ENCODE assay signal across 8 cellular contexts in genomic region chr17:81712468-81713003, GRCh38. TPM values are rescaled to one million over a fixed set of nuclear protein-coding genes. Genes with fewer than 3 reads are reported as not detected.
DNase-seq lines count a peak whose midpoint lies in the region; ATAC-seq, FAIRE-seq and TF ChIP-seq lines count a peak whose summit lies in the region.

No MANE protein-coding gene starts in this region.

- peak; percentile 14 for ATAC-seq in HG03280 (IDR thresholded peaks at IDR 0.05; ENCODE audit: unreplicated experiment)

- H3K4ac ChIP-seq in trophoblast cell (ENCODE audit: low read depth, low read length), result peak overlapping the region; percentile 30

- H3K14ac ChIP-seq in trophoblast cell (ENCODE audit: low read length), result peak overlapping the region; percentile 64

- H3K4me3 Mint-ChIP-seq in glutamatergic neuron (ENCODE audit: unreplicated experiment), result peak overlapping the region; percentile 95

- H3K9ac ChIP-seq in trophoblast cell (ENCODE audit: low read length), result peak overlapping the region; percentile 73

- H3K4me3 ChIP-seq in AG04449 (ENCODE audit: low read depth, low read length) (peak overlapping the region; percentile 67), GM12865 (ENCODE audit: low read depth, low read length) (peak overlapping the region; percentile 80), trophoblast cell (ENCODE audit: low read depth, low read length) (peak overlapping the region; percentile 83)

- peaks cover 18 to 27% of the 10 kb centered on the region in 2 experiments for H3K36me3 ChIP-seq in trophoblast cell (ENCODE audit: control insufficient read depth in 1 of 2, insufficient read depth in 2 of 2, low read length in 2 of 2)

- H3K79me2 ChIP-seq in trophoblast cell (ENCODE audit: control insufficient read depth, insufficient read depth, low read length, poor library complexity), result peaks cover 5% of the 10 kb centered on the region

- peaks cover 10% of the 10 kb centered on the region for H3K4me1 Mint-ChIP-seq in glutamatergic neuron (ENCODE audit: low read depth, unreplicated experiment)

- H3K9me3 ChIP-seq in trophoblast cell (ENCODE audit: insufficient read depth, low read depth, low read length), result peaks cover 2% of the 10 kb centered on the region

- peaks cover 4% of the 10 kb centered on the region for H3K79me1 ChIP-seq in trophoblast cell (ENCODE audit: low read length)

- TF ChIP-seq CTCF in AG04449 (IDR thresholded peaks at IDR 0.05; ENCODE audit: insufficient read depth, low read length, missing control alignments) (peak; percentile 35), GM12865 (IDR thresholded peaks at IDR 0.05; ENCODE audit: insufficient read depth, low read depth, low read length, missing control alignments) (peak; percentile 14), glutamatergic neuron (IDR thresholded peaks at IDR 0.05; ENCODE audit: partially characterized antibody, unreplicated experiment) (no peak), D721Med (IDR thresholded peaks at IDR 0.05; ENCODE audit: insufficient read depth, missing control alignments) (no peak)

- no peak overlapping the region for H3K23ac ChIP-seq in trophoblast cell (ENCODE audit: low read length)

- peak overlapping the region; percentile 68 for H3K18ac ChIP-seq in trophoblast cell (ENCODE audit: low read length)

- DNase-seq in AG04449 (ENCODE audit: low read depth, low spot score) (no peak), GM12865 (ENCODE audit: low read depth) (no peak), UCSD-AML1 (lab: John Stamatoyannopoulos, UW; ENCODE audit: unreplicated experiment) (peak; percentile 44), glutamatergic neuron (peak; percentile 68), trophoblast cell (no peak), D721Med (ENCODE audit: insufficient read length, low spot score) (no peak)
- DNase-seq in activated effector memory CD4-positive, alpha-beta T cell treated with anti-CD3 and anti-CD28 coated beads, Interleukin-2, amount 50 U/mL, for 16 hours, result no peak

- peak overlapping the region; percentile 34 for H4K91ac ChIP-seq in trophoblast cell (ENCODE audit: low read depth, low read length)

- peak overlapping the region; percentile 76 for H2AFZ ChIP-seq in trophoblast cell (ENCODE audit: insufficient read depth, low read length, poor library complexity)

- no peak for FAIRE-seq in D721Med (lab: Jason Lieb, UNC)

- CTCF ChIA-PET in AG04449 (lab: Yijun Ruan, JAX), result interaction anchor here (0.7 to 1.4 kb wide), 7 partner anchors 8 to 151 kb away, joined by 3 to 4 read pairs (median 3); partner anchors contain the start of genes ARL16 and HGS

- peak overlapping the region; percentile 66 for H4K8ac ChIP-seq in trophoblast cell (ENCODE audit: low read depth, low read length)

- H3K27me3 ChIP-seq in trophoblast cell (ENCODE audit: insufficient read depth, low read length), result no peaks in the 10 kb centered on the region

- peak overlapping the region; percentile 31 for H2AK5ac ChIP-seq in trophoblast cell (ENCODE audit: low read length)

- no peaks in the 10 kb centered on the region for H3K36me3 Mint-ChIP-seq in glutamatergic neuron (ENCODE audit: unreplicated experiment)

- no peak overlapping the region for H3K27ac ChIP-seq in trophoblast cell (ENCODE audit: low read depth, low read length)

- peak overlapping the region; percentile 28 for H2BK120ac ChIP-seq in trophoblast cell (ENCODE audit: insufficient read depth, low read length, poor library complexity)

- WGBS in trophoblast cell (ENCODE audit: extremely low coverage, insufficient coverage, insufficient read length), result no CpG with 5 or more reads among the region's 41 CpGs

- peaks cover 10% of the 10 kb centered on the region for H3K27me3 Mint-ChIP-seq in glutamatergic neuron (ENCODE audit: unreplicated experiment)

- H2BK5ac ChIP-seq in trophoblast cell (ENCODE audit: low read depth, low read length, poor library complexity), result no peak overlapping the region

- peak overlapping the region; percentile 14 for H4K12ac ChIP-seq in trophoblast cell (ENCODE audit: low read depth, low read length)

- POLR2A ChIA-PET in AG04449 (lab: Yijun Ruan, JAX), result interaction anchor here (1.0 to 2.9 kb wide), 2 partner anchors 9 to 10 kb away, joined by 4 to 14 read pairs; partner anchors contain the start of gene MRPL12

- H3K4me2 ChIP-seq in trophoblast cell (ENCODE audit: low read length), result peak overlapping the region; percentile 87

- H2BK12ac ChIP-seq in trophoblast cell (ENCODE audit: low read length), result no peak overlapping the region

- H3K9me3 Mint-ChIP-seq in glutamatergic neuron (ENCODE audit: unreplicated experiment), result peaks cover 6% of the 10 kb centered on the region

- peak overlapping the region; percentile 98 for H3K27ac Mint-ChIP-seq in glutamatergic neuron (ENCODE audit: unreplicated experiment)

- H3K4me1 ChIP-seq in trophoblast cell (ENCODE audit: control insufficient read depth in 1 of 2, insufficient read depth in 2 of 2, low read length in 2 of 2), result peaks cover 20 to 27% of the 10 kb centered on the region in 2 experiments

RNA-seq across cellular contexts. Expression of gene SLC25A10, which starts 0.5 kb away (rescaled TPM):
- total RNA-seq in glutamatergic neuron (ENCODE audit: unreplicated experiment), result 60.8 TPM
- polyA plus RNA-seq in trophoblast cell (2013), result 10.3 and 11.3 TPM in 2 replicates

RNA-seq across cellular contexts. Expression of gene MRPL12, which starts 9.4 kb away (rescaled TPM):
- total RNA-seq in glutamatergic neuron (ENCODE audit: unreplicated experiment), result 57.7 TPM
- polyA plus RNA-seq in trophoblast cell (2013), result 59.9 and 63.0 TPM in 2 replicates

RNA-seq across cellular contexts. Expression of gene HGS, which starts 28.7 kb away (rescaled TPM):
- total RNA-seq in glutamatergic neuron (ENCODE audit: unreplicated experiment), result 167 TPM
- 57.4 and 59.9 TPM in 2 replicates for polyA plus RNA-seq in trophoblast cell (2013)

RNA-seq across cellular contexts. Expression of gene ARL16, which starts 28.9 kb away (rescaled TPM):
- total RNA-seq in glutamatergic neuron (ENCODE audit: unreplicated experiment), result 55.2 TPM
- polyA plus RNA-seq in trophoblast cell (2013), result 34.8 and 35.3 TPM in 2 replicates

RNA-seq across cellular contexts. Expression of gene CCDC137, which starts 46.0 kb away (rescaled TPM):
- 33.8 TPM for total RNA-seq in glutamatergic neuron (ENCODE audit: unreplicated experiment)
- polyA plus RNA-seq in trophoblast cell (2013), result 23.6 and 24.3 TPM in 2 replicates

Comparison
In these comparisons a context has a peak if more than half of its experiments do, and no peak if none do; other contexts are left out.
1. DNase-seq: peak in UCSD-AML1 (single experiment) and glutamatergic neuron (single experiment); none in AG04449 (single experiment), GM12865 (single experiment), trophoblast cell (0 of 2), activated effector memory CD4-positive, alpha-beta T cell treated with anti-CD3 and anti-CD28 coated beads, Interleukin-2, amount 50 U/mL, for 16 hours (single experiment) and D721Med (single experiment).
2. CTCF ChIP-seq: peak in AG04449 (single experiment) and GM12865 (single experiment); none in glutamatergic neuron (single experiment) and D721Med (single experiment).
3. Peak in every context shown above with its lines, with median percentiles within 50 percentile points of each other: H3K4me3 ChIP-seq.